In genomic region chr22:31540966-31541365, GRCh38 we compare ENCODE assay signal across 18 cellular contexts. TPM values are rescaled to one million over a fixed set of nuclear protein-coding genes. Genes with fewer than 3 reads are reported as not detected.
DNase-seq lines count a peak whose midpoint lies in the region; ATAC-seq and TF ChIP-seq lines count a peak whose summit lies in the region.
"Had no signal": no experiment of that assay in that cellular context is flagged by ENCODE, and none has a peak within 500 bp of the region (broad histone marks: within the 10 kb centered on the region; RNA-seq: fewer than 3 reads in every experiment).

No MANE protein-coding gene starts in this region.

- H3K4me1 Mint-ChIP-seq in activated CD8-positive, alpha-beta T cell treated with anti-CD3 and anti-CD28 coated beads for 36 hours (ENCODE audit: low read depth) = peaks cover 44% of the 10 kb centered on the region
- peaks cover 23% of the 10 kb centered on the region for H3K4me1 Mint-ChIP-seq in activated CD8-positive, alpha-beta T cell treated with anti-CD3 and anti-CD28 coated beads, Interleukin-2, amount 10 ng/mL, durations not matched to agents 7 days and 5 days (ENCODE audit: low read depth)
- no peaks in the 10 kb centered on the region for H3K4me1 Mint-ChIP-seq in WTC11

- peak; percentile 31 for DNase-seq in activated CD8-positive, alpha-beta T cell treated with anti-CD3 and anti-CD28 coated beads for 36 hours
- DNase-seq in activated CD8-positive, alpha-beta T cell treated with anti-CD3 and anti-CD28 coated beads, Interleukin-2, amount 10 ng/mL, durations not matched to agents 7 days and 5 days = no peak
- DNase-seq in Ammon's horn (ENCODE audit: low spot score) = peak; percentile 7
- no peak for DNase-seq in WTC11 (ENCODE audit: low spot score)
- peak; percentile 21 for DNase-seq in kidney tubule cell (ENCODE audit: low spot score)
- no peak for DNase-seq in NCI-H2171 (lab: John Stamatoyannopoulos, UW)
- DNase-seq: AML-193; CD4-positive, CD25-positive, alpha-beta regulatory T cell; DMS79; HCEC 1CT; MG63; NCI-H1092 treated with DMSO at 0.1 percent for 48 hours; NCI-H1694; NCI-H2107; NCI-H345; NCI-H69; PC-9 had no signal

- CTCF ChIA-PET in activated CD8-positive, alpha-beta T cell treated with anti-CD3 and anti-CD28 coated beads for 36 hours (lab: Charles Lee) = interaction anchor here (0.9 to 1.5 kb wide), 2 partner anchors 14 to 16 kb away, joined by 4 read pairs; no protein-coding TSS in a partner anchor
- CTCF ChIA-PET in activated CD8-positive, alpha-beta T cell treated with anti-CD3 and anti-CD28 coated beads, Interleukin-2, amount 10 ng/mL, durations not matched to agents 7 days and 5 days (lab: Charles Lee) = no interaction called here
- CTCF ChIA-PET in WTC11 (lab: Charles Lee) = no interaction called here

- POLR2A ChIA-PET in activated CD8-positive, alpha-beta T cell treated with anti-CD3 and anti-CD28 coated beads for 36 hours (lab: Charles Lee) = interaction anchor here (0.8 to 1.2 kb wide), 4 partner anchors 9 to 20 kb away, joined by 3 to 5 read pairs (median 4); no protein-coding TSS in a partner anchor
- POLR2A ChIA-PET in activated CD8-positive, alpha-beta T cell treated with anti-CD3 and anti-CD28 coated beads, Interleukin-2, amount 10 ng/mL, durations not matched to agents 7 days and 5 days (lab: Charles Lee) = no interaction called here
- POLR2A ChIA-PET in WTC11 (lab: Charles Lee) = interaction anchor here (0.5 kb wide), 1 partner anchor 47 kb away, joined by 4 read pairs; no protein-coding TSS in a partner anchor

- no peak overlapping the region for H3K4me3 Mint-ChIP-seq in activated CD8-positive, alpha-beta T cell treated with anti-CD3 and anti-CD28 coated beads for 36 hours
- H3K4me3 Mint-ChIP-seq in activated CD8-positive, alpha-beta T cell treated with anti-CD3 and anti-CD28 coated beads, Interleukin-2, amount 10 ng/mL, durations not matched to agents 7 days and 5 days = no peak overlapping the region
- no peak overlapping the region for H3K4me3 Mint-ChIP-seq in WTC11
- H3K4me3 Mint-ChIP-seq: CD4-positive, CD25-positive, alpha-beta regulatory T cell had no signal

- H3K27me3 Mint-ChIP-seq in activated CD8-positive, alpha-beta T cell treated with anti-CD3 and anti-CD28 coated beads for 36 hours = no peaks in the 10 kb centered on the region
- H3K27me3 Mint-ChIP-seq in activated CD8-positive, alpha-beta T cell treated with anti-CD3 and anti-CD28 coated beads, Interleukin-2, amount 10 ng/mL, durations not matched to agents 7 days and 5 days (ENCODE audit: low read depth) = no peaks in the 10 kb centered on the region
- H3K27me3 Mint-ChIP-seq in WTC11 (ENCODE audit: low read depth) = no peaks in the 10 kb centered on the region
- H3K27me3 Mint-ChIP-seq: CD4-positive, CD25-positive, alpha-beta regulatory T cell had no signal

- no peaks in the 10 kb centered on the region for H3K9me3 Mint-ChIP-seq in activated CD8-positive, alpha-beta T cell treated with anti-CD3 and anti-CD28 coated beads for 36 hours
- no peaks in the 10 kb centered on the region for H3K9me3 Mint-ChIP-seq in activated CD8-positive, alpha-beta T cell treated with anti-CD3 and anti-CD28 coated beads, Interleukin-2, amount 10 ng/mL, durations not matched to agents 7 days and 5 days (ENCODE audit: insufficient read depth)
- no peaks in the 10 kb centered on the region for H3K9me3 Mint-ChIP-seq in WTC11

- no peak for ATAC-seq in activated CD8-positive, alpha-beta T cell treated with anti-CD3 and anti-CD28 coated beads for 36 hours
- no peak for ATAC-seq in activated CD8-positive, alpha-beta T cell treated with anti-CD3 and anti-CD28 coated beads, Interleukin-2, amount 10 ng/mL, durations not matched to agents 7 days and 5 days
- ATAC-seq in WTC11 (no peak), SK-N-SH treated with all-trans-retinoic acid at 6 μM for 48 hours (no peak)

- no peak for TF ChIP-seq CTCF in activated CD8-positive, alpha-beta T cell treated with anti-CD3 and anti-CD28 coated beads for 36 hours (IDR thresholded peaks at IDR 0.05)
- no peak for TF ChIP-seq CTCF in WTC11 (IDR thresholded peaks at IDR 0.05)

- peaks cover 48% of the 10 kb centered on the region for H3K36me3 Mint-ChIP-seq in activated CD8-positive, alpha-beta T cell treated with anti-CD3 and anti-CD28 coated beads for 36 hours (ENCODE audit: low read depth)
- peaks cover 42% of the 10 kb centered on the region for H3K36me3 Mint-ChIP-seq in activated CD8-positive, alpha-beta T cell treated with anti-CD3 and anti-CD28 coated beads, Interleukin-2, amount 10 ng/mL, durations not matched to agents 7 days and 5 days (ENCODE audit: low read depth)
- H3K36me3 Mint-ChIP-seq in WTC11 = no peaks in the 10 kb centered on the region

- intact Hi-C loops in activated CD8-positive, alpha-beta T cell treated with anti-CD3 and anti-CD28 coated beads for 36 hours (cut with micrococcal nuclease) = no loop called here

- peak overlapping the region; percentile 75 for H3K27ac Mint-ChIP-seq in activated CD8-positive, alpha-beta T cell treated with anti-CD3 and anti-CD28 coated beads for 36 hours
- H3K27ac Mint-ChIP-seq in activated CD8-positive, alpha-beta T cell treated with anti-CD3 and anti-CD28 coated beads, Interleukin-2, amount 10 ng/mL, durations not matched to agents 7 days and 5 days = no peak overlapping the region
- peak overlapping the region; percentile 31; the same call in 1 of the 2 replicates for H3K27ac Mint-ChIP-seq in WTC11

TF ChIP-seq in WTC11, 78 proteins besides CTCF, POLR2A, EP300 and RAD21:
- TF ChIP-seq SP1 (CRISPR knock-in tag; conservative IDR thresholded peaks at IDR 0.05) (no peak), FOXK1 (CRISPR knock-in tag; IDR thresholded peaks at IDR 0.05) (no peak), ZNF138 (CRISPR knock-in tag; conservative IDR thresholded peaks at IDR 0.05) (no peak), PRDM15 (CRISPR knock-in tag; IDR thresholded peaks at IDR 0.05) (no peak)

TF ChIP-seq in SK-N-SH treated with all-trans-retinoic acid at 6 μM for 48 hours, 23 proteins besides CTCF, POLR2A, EP300 and RAD21:
- TF ChIP-seq RARB (CRISPR knock-in tag; IDR thresholded peaks at IDR 0.05) = no peak
- TF ChIP-seq ZC3H10 (CRISPR knock-in tag; IDR thresholded peaks at IDR 0.05) = no peak
- TF ChIP-seq ARNTL (CRISPR knock-in tag; IDR thresholded peaks at IDR 0.05; ENCODE audit: borderline replicate concordance, low read depth) = no peak
- no peak for TF ChIP-seq TCF4 (CRISPR knock-in tag; IDR thresholded peaks at IDR 0.05; ENCODE audit: borderline replicate concordance)
- no peak for TF ChIP-seq GLIS3 (CRISPR knock-in tag; IDR thresholded peaks at IDR 0.05)
- TF ChIP-seq PPARA (CRISPR knock-in tag; IDR thresholded peaks at IDR 0.05; ENCODE audit: borderline replicate concordance) = no peak
- TF ChIP-seq, protein P1, sequence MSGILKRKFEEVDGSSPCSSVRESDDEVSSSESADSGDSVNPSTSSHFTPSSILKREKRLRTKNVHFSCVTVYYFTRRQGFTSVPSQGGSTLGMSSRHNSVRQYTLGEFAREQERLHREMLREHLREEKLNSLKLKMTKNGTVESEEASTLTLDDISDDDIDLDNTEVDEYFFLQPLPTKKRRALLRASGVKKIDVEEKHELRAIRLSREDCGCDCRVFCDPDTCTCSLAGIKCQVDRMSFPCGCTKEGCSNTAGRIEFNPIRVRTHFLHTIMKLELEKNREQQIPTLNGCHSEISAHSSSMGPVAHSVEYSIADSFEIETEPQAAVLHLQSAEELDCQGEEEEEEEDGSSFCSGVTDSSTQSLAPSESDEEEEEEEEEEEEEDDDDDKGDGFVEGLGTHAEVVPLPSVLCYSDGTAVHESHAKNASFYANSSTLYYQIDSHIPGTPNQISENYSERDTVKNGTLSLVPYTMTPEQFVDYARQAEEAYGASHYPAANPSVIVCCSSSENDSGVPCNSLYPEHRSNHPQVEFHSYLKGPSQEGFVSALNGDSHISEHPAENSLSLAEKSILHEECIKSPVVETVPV (CRISPR knock-in tag; IDR thresholded peaks at IDR 0.05) = no peak
- TF ChIP-seq, protein P2, sequence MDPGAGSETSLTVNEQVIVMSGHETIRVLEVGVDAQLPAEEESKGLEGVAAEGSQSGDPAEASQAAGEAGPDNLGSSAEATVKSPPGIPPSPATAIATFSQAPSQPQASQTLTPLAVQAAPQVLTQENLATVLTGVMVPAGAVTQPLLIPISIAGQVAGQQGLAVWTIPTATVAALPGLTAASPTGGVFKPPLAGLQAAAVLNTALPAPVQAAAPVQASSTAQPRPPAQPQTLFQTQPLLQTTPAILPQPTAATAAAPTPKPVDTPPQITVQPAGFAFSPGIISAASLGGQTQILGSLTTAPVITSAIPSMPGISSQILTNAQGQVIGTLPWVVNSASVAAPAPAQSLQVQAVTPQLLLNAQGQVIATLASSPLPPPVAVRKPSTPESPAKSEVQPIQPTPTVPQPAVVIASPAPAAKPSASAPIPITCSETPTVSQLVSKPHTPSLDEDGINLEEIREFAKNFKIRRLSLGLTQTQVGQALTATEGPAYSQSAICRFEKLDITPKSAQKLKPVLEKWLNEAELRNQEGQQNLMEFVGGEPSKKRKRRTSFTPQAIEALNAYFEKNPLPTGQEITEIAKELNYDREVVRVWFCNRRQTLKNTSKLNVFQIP (CRISPR knock-in tag; IDR thresholded peaks at IDR 0.05; ENCODE audit: borderline replicate concordance, low read depth) = no peak
- TF ChIP-seq ISL1 (CRISPR knock-in tag; IDR thresholded peaks at IDR 0.05) = no peak
- TF ChIP-seq ZNF565 (CRISPR knock-in tag; conservative IDR thresholded peaks at IDR 0.05; ENCODE audit: low read depth) = no peak
- no peak for TF ChIP-seq ZNF8 (CRISPR knock-in tag; IDR thresholded peaks at IDR 0.05)

RNA-seq across cellular contexts. Expression of gene SFI1, which starts 44.6 kb away (rescaled TPM):
- 100 to 1,000 TPM; 273 to 274 TPM for total RNA-seq in activated CD8-positive, alpha-beta T cell treated with anti-CD3 and anti-CD28 coated beads for 36 hours
- total RNA-seq in activated CD8-positive, alpha-beta T cell treated with anti-CD3 and anti-CD28 coated beads, Interleukin-2, amount 10 ng/mL, durations not matched to agents 7 days and 5 days = 100 to 1,000 TPM; 136 to 141 TPM
- total RNA-seq in WTC11 (2021) = 37.9 to 43.6 TPM (median 38.7 TPM) in 3 replicates

RNA-seq across cellular contexts. Expression of gene EIF4ENIF1, which starts 51.3 kb away (rescaled TPM):
- total RNA-seq in activated CD8-positive, alpha-beta T cell treated with anti-CD3 and anti-CD28 coated beads for 36 hours = 10 to 100 TPM; 50.3 to 50.5 TPM
- total RNA-seq in activated CD8-positive, alpha-beta T cell treated with anti-CD3 and anti-CD28 coated beads, Interleukin-2, amount 10 ng/mL, durations not matched to agents 7 days and 5 days = 10 to 100 TPM; 34.6 to 39.3 TPM
- 19.7 to 23.6 TPM (median 22.8 TPM) in 3 replicates for total RNA-seq in WTC11 (2021)

Comparison
In these comparisons a context has a peak if more than half of its experiments do, and no peak if none do; other contexts are left out.
1. DNase-seq: peak in activated CD8-positive, alpha-beta T cell treated with anti-CD3 and anti-CD28 coated beads for 36 hours (single experiment), Ammon's horn (single experiment) and kidney tubule cell (single experiment); none in activated CD8-positive, alpha-beta T cell treated with anti-CD3 and anti-CD28 coated beads, Interleukin-2, amount 10 ng/mL, durations not matched to agents 7 days and 5 days (single experiment), WTC11 (single experiment) and NCI-H2171 (single experiment).